9 cellular contexts compared by ENCODE assay signal in the genomic region with DNA sequence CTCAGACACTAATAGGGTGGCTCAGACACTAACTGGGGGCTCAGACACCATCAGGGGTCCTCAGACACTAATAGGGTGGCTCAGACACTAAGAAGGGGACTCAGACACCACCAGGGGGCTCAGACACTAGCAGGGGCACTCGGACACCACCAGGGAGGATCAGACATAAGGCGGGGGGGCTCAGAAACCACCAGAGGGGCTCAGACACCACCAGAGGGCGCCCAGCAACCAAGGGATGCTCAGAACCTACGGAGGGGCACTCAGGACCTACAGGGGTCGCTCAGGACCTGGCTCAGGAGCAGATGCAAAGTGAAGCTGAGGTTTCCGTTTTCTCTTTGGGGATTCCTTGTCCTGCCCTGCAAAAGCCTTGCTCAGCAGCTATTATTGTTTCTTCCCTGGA.
DNase-seq lines count a peak whose midpoint lies in the region.
"Had no signal": no experiment of that assay in that cellular context is flagged by ENCODE, and none has a peak within 500 bp of the region (broad histone marks: within the 10 kb centered on the region; RNA-seq: fewer than 3 reads in every experiment).

No MANE protein-coding gene starts in this region.

- no peaks in the 10 kb centered on the region for H3K9me3 Mint-ChIP-seq in activated naive CD8-positive, alpha-beta T cell treated with anti-CD3 and anti-CD28 coated beads for 36 hours
- H3K9me3 Mint-ChIP-seq: activated naive CD4-positive, alpha-beta T cell treated with anti-CD3 and anti-CD28 coated beads, Interleukin-2, amount 50 U/mL, for 24 hours had no signal

- no peak overlapping the region for H3K27ac Mint-ChIP-seq in activated naive CD8-positive, alpha-beta T cell treated with anti-CD3 and anti-CD28 coated beads for 36 hours

- H3K4me1 Mint-ChIP-seq in activated naive CD8-positive, alpha-beta T cell treated with anti-CD3 and anti-CD28 coated beads for 36 hours = peaks cover 3% of the 10 kb centered on the region

- peak; percentile 12 for DNase-seq in NCI-H1105 (lab: John Stamatoyannopoulos, UW)
- no peak for DNase-seq in NCI-H1105 treated with DMSO at 0.1 percent for 48 hours (lab: John Stamatoyannopoulos, UW)
- peak; percentile 43 for DNase-seq in SW480 (ENCODE audit: low spot score)
- DNase-seq in activated naive CD8-positive, alpha-beta T cell treated with anti-CD3 and anti-CD28 coated beads for 36 hours = peak; percentile 78
- DNase-seq in stimulated activated CD8-positive, alpha-beta memory T cell treated with anti-CD3 and anti-CD28 coated beads, Interleukin-2, amount 100 ng/mL, for 48 hours (ENCODE audit: low read depth in 2 of 2) = peak; percentile 56 to 71
- no peak for DNase-seq in ecto neural progenitor cell (ENCODE audit: low spot score)
- DNase-seq in AG08395 (ENCODE audit: low spot score) = no peak
- no peak for DNase-seq in NCI-H2029 treated with DMSO at 0.1 percent for 48 hours (lab: John Stamatoyannopoulos, UW)

- H3K36me3 Mint-ChIP-seq in activated naive CD8-positive, alpha-beta T cell treated with anti-CD3 and anti-CD28 coated beads for 36 hours = no peaks in the 10 kb centered on the region
- H3K36me3 Mint-ChIP-seq: activated naive CD4-positive, alpha-beta T cell treated with anti-CD3 and anti-CD28 coated beads, Interleukin-2, amount 50 U/mL, for 24 hours had no signal

- H3K4me3 Mint-ChIP-seq in activated naive CD8-positive, alpha-beta T cell treated with anti-CD3 and anti-CD28 coated beads for 36 hours = no peak overlapping the region
- H3K4me3 Mint-ChIP-seq: activated naive CD4-positive, alpha-beta T cell treated with anti-CD3 and anti-CD28 coated beads, Interleukin-2, amount 50 U/mL, for 24 hours had no signal

- H3K27me3 Mint-ChIP-seq in activated naive CD8-positive, alpha-beta T cell treated with anti-CD3 and anti-CD28 coated beads for 36 hours = peaks cover 7% of the 10 kb centered on the region
- H3K27me3 Mint-ChIP-seq: activated naive CD4-positive, alpha-beta T cell treated with anti-CD3 and anti-CD28 coated beads, Interleukin-2, amount 50 U/mL, for 24 hours had no signal

Comparison
In these comparisons a context has a peak if more than half of its experiments do, and no peak if none do; other contexts are left out.
1. DNase-seq: peak in NCI-H1105 (single experiment), SW480 (single experiment), activated naive CD8-positive, alpha-beta T cell treated with anti-CD3 and anti-CD28 coated beads for 36 hours (single experiment) and stimulated activated CD8-positive, alpha-beta memory T cell treated with anti-CD3 and anti-CD28 coated beads, Interleukin-2, amount 100 ng/mL, for 48 hours (2 of 2); none in NCI-H1105 treated with DMSO at 0.1 percent for 48 hours (single experiment), ecto neural progenitor cell (single experiment), AG08395 (single experiment) and NCI-H2029 treated with DMSO at 0.1 percent for 48 hours (single experiment).